Comparison of ENCODE assay signal across 10 cellular contexts in the genomic region with DNA sequence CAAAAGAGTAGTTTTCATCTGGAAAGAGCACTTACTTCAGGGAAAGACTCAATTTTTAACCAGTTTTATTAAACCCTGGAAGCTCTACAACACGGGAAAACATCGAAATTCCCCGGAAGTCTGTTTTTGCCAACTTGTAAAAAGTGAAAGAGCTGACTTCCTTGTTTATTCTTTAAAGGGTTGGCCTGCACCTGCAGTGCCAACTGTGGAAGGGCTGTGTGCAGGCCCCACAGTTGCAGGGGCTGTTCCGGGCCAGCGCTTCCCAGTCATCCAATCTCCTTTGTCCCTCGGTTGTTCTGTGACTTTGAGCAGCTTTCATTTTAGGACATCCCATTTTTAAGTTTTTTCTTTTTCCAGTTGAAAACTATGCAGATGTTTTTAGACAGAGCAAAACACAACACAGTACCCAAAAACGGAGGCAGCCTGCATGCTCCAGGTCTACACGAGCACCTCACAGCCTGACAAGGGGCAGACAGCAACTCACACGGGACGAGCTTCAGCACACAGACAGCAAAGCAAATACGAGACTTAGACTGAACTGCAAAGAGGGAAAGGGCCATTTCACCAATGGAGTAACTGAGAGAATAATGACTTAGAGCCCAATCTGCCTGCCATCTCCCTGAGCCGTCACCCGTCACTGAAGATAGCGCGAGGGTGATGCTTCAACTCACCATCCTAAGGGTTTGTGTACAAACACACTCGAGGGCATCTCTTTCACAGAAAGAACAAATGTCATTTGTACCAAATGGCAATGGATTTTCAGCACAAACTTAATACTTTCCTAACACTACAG.
DNase-seq lines count a peak whose midpoint lies in the region; ATAC-seq and TF ChIP-seq lines count a peak whose summit lies in the region.
"Had no signal": no experiment of that assay in that cellular context is flagged by ENCODE, and none has a peak within 500 bp of the region (broad histone marks: within the 10 kb centered on the region; RNA-seq: fewer than 3 reads in every experiment).

No MANE protein-coding gene starts in this region.

- H3K4me3 Mint-ChIP-seq in activated CD4-positive, alpha-beta T cell treated with anti-CD3 and anti-CD28 coated beads, Interleukin-2, amount 10 ng/mL, durations not matched to agents 7 days and 5 days = no peak overlapping the region

- no peaks in the 10 kb centered on the region for H3K79me2 ChIP-seq in hepatocyte

- no peak for DNase-seq in activated CD4-positive, alpha-beta T cell treated with anti-CD3 and anti-CD28 coated beads, Interleukin-2, amount 10 ng/mL, durations not matched to agents 7 days and 5 days
- no peak for DNase-seq in activated CD4-positive, alpha-beta T cell treated with anti-CD3 and anti-CD28 coated beads for 4 hours
- DNase-seq in Panc1 (ENCODE audit: low read depth, low spot score) (no peak), hepatocyte (ENCODE audit: low spot score) (no peak), stomach (no peak), NCI-H2107 (lab: John Stamatoyannopoulos, UW) (no peak), DMS79 (lab: John Stamatoyannopoulos, UW) (no peak)
- DNase-seq: NCI-H1105, SJCRH30 had no signal

- H3K36me3 ChIP-seq in Panc1 (ENCODE audit: control insufficient read depth, insufficient read depth, low read length) (peaks cover 3% of the 10 kb centered on the region), hepatocyte (replicated peaks; ENCODE audit: insufficient read depth, low read depth) (peaks cover 3% of the 10 kb centered on the region), stomach (peaks cover 52 to 95% (median 94%) of the 10 kb centered on the region in 4 donors)

- intact Hi-C loops in Panc1 (cut with micrococcal nuclease; ENCODE audit: unreplicated experiment) = no loop called here
- intact Hi-C loops in stomach (cut with DNase I; ENCODE audit: low total_unique reads) = no loop called here

- H2AFZ ChIP-seq in hepatocyte = no peak overlapping the region

- TF ChIP-seq POLR2A in stomach (IDR thresholded peaks at IDR 0.05) = no peak

- TSS peak; percentile 49 for BruUV-seq in Panc1 (replicated peaks; lab: Mats Ljungman, UMichigan)

- H3K4me2 ChIP-seq in hepatocyte = no peak overlapping the region

- POLR2A ChIA-PET in activated CD4-positive, alpha-beta T cell treated with anti-CD3 and anti-CD28 coated beads, Interleukin-2, amount 10 ng/mL, durations not matched to agents 7 days and 5 days (lab: Charles Lee) = no interaction called here
- POLR2A ChIA-PET in Panc1 (lab: Charles Lee) = interaction anchor here (0.6 kb wide), 1 partner anchor 329 kb away, joined by 3 read pairs; no protein-coding TSS in a partner anchor

- peaks cover 54% of the 10 kb centered on the region for H3K36me3 Mint-ChIP-seq in activated CD4-positive, alpha-beta T cell treated with anti-CD3 and anti-CD28 coated beads, Interleukin-2, amount 10 ng/mL, durations not matched to agents 7 days and 5 days (ENCODE audit: low read depth)

- H3K27me3 Mint-ChIP-seq in activated CD4-positive, alpha-beta T cell treated with anti-CD3 and anti-CD28 coated beads, Interleukin-2, amount 10 ng/mL, durations not matched to agents 7 days and 5 days = no peaks in the 10 kb centered on the region

- H3K4me3 ChIP-seq in Panc1 (ENCODE audit: low read depth in 2 of 2, low read length in 2 of 2) (no peak overlapping the region), hepatocyte (no peak overlapping the region), stomach (peak overlapping the region in 1 of 4 donors; percentile 2)
- H3K4me3 ChIP-seq: SJCRH30 had no signal

- H3K27me3 ChIP-seq in Panc1 (ENCODE audit: control insufficient read depth, insufficient read depth, low read length) (no peaks in the 10 kb centered on the region), hepatocyte (no peaks in the 10 kb centered on the region), stomach (no peaks in the 10 kb centered on the region)
- H3K27me3 ChIP-seq: SJCRH30 had no signal

- no peaks in the 10 kb centered on the region for H3K9me2 ChIP-seq in hepatocyte (replicated peaks; ENCODE audit: insufficient read depth)

- peak overlapping the region; percentile 39 for H3K27ac Mint-ChIP-seq in activated CD4-positive, alpha-beta T cell treated with anti-CD3 and anti-CD28 coated beads, Interleukin-2, amount 10 ng/mL, durations not matched to agents 7 days and 5 days

- H3K9me3 Mint-ChIP-seq in activated CD4-positive, alpha-beta T cell treated with anti-CD3 and anti-CD28 coated beads, Interleukin-2, amount 10 ng/mL, durations not matched to agents 7 days and 5 days = no peaks in the 10 kb centered on the region

- ATAC-seq in Panc1 = no peak
- ATAC-seq in HG03045 (IDR thresholded peaks at IDR 0.05; ENCODE audit: unreplicated experiment) = no peak

- no peaks in the 10 kb centered on the region for H4K20me1 ChIP-seq in hepatocyte (ENCODE audit: insufficient read depth, poor library complexity, severe bottlenecking)

- CTCF ChIA-PET in activated CD4-positive, alpha-beta T cell treated with anti-CD3 and anti-CD28 coated beads, Interleukin-2, amount 10 ng/mL, durations not matched to agents 7 days and 5 days (lab: Charles Lee) = interaction anchor here (1.2 to 3.0 kb wide), 3 partner anchors 10 to 120 kb away, joined by 4 to 7 read pairs (median 7); no protein-coding TSS in a partner anchor
- CTCF ChIA-PET in Panc1 (lab: Charles Lee) = no interaction called here

- 84% methylated on average over 16 of the region's 16 CpGs for WGBS in hepatocyte (ENCODE audit: low lambda C conversion rate, missing lambda C conversion rate)
- 43 to 61% (median 50%) methylated on average over 16 of the region's 16 CpGs for WGBS in stomach, 5 donors

- no peaks in the 10 kb centered on the region for H3K4me1 ChIP-seq in Panc1 (ENCODE audit: control insufficient read depth, insufficient read depth, low read length)
- H3K4me1 ChIP-seq in hepatocyte (ENCODE audit: insufficient read depth) = peaks cover 6% of the 10 kb centered on the region
- peaks cover 8 to 26% (median 18%) of the 10 kb centered on the region in 4 donors for H3K4me1 ChIP-seq in stomach
- H3K4me1 ChIP-seq: SJCRH30 had no signal

- H3K9me3 ChIP-seq in Panc1 (ENCODE audit: control insufficient read depth, insufficient read depth, low read depth, low read length) (no peaks in the 10 kb centered on the region), hepatocyte (ENCODE audit: low read depth) (no peaks in the 10 kb centered on the region), stomach (no peaks in the 10 kb centered on the region)
- H3K9me3 ChIP-seq: SJCRH30 had no signal

- no peak for TF ChIP-seq EP300 in stomach (IDR thresholded peaks at IDR 0.05)

- TF ChIP-seq CTCF in Panc1 (IDR thresholded peaks at IDR 0.05) (no peak), hepatocyte (IDR thresholded peaks at IDR 0.05; ENCODE audit: poor library complexity) (no peak), stomach (IDR thresholded peaks at IDR 0.05) (no peak)

- in situ Hi-C loops in Panc1 (cut with HindIII; ENCODE audit: low pct_unique_long_range_greater_than_20kb, low sequenced_read_pairs) = no loop called here

- H3K27ac ChIP-seq in Panc1 (ENCODE audit: low read length) (no peak overlapping the region), hepatocyte (peak overlapping the region; percentile 16), stomach (peak overlapping the region in 3 of 5 donors; percentile 10 to 66 (median 57))
- H3K27ac ChIP-seq: SJCRH30 had no signal

- peaks cover 17% of the 10 kb centered on the region for H3K4me1 Mint-ChIP-seq in activated CD4-positive, alpha-beta T cell treated with anti-CD3 and anti-CD28 coated beads, Interleukin-2, amount 10 ng/mL, durations not matched to agents 7 days and 5 days
